ENCODE assay signal across 8 cellular contexts in genomic region chr6:121305957-121306607, GRCh38. TPM values are rescaled to one million over a fixed set of nuclear protein-coding genes. Genes with fewer than 3 reads are reported as not detected.
A peak's percentile ranks its signal among the peaks of the same experiment; 100 is the strongest.
DNase-seq lines count a peak whose midpoint lies in the region; ATAC-seq and TF ChIP-seq lines count a peak whose summit lies in the region.

No MANE protein-coding gene starts in this region.

- no peak overlapping the region for H3K4me3 Mint-ChIP-seq in brain

- H3K36me3 Mint-ChIP-seq in brain, result peaks cover 20% of the 10 kb centered on the region

- no peak overlapping the region for H3K27ac ChIP-seq in C4-2B

- H3K9me3 Mint-ChIP-seq in brain, result peaks cover 0 to 3% (median 0%) of the 10 kb centered on the region in 5 experiments

- peak; percentile 59 for TF ChIP-seq CTCF in C4-2B (conservative IDR thresholded peaks at IDR 0.05)
- peak; percentile 56 to 78 for TF ChIP-seq CTCF in brain (conservative IDR thresholded peaks at IDR 0.05)

- H3K27me3 Mint-ChIP-seq in brain, result no peaks in the 10 kb centered on the region

- no peak overlapping the region for H3K27ac Mint-ChIP-seq in brain

- DNase-seq in NCI-H2196 (lab: John Stamatoyannopoulos, UW; ENCODE audit: unreplicated experiment) (peak; percentile 50), medulla oblongata (ENCODE audit: extremely low spot score) (peak; percentile 13), hepatic stellate cell (ENCODE audit: low spot score) (no peak)
- no peak for DNase-seq in stimulated activated CD4-positive, alpha-beta T cell treated with anti-CD3 and anti-CD28 coated beads, Interleukin-12 subunit alpha, Interleukin-12 subunit beta, amount 100 ng/mL, for 4 hours

- H3K4me1 Mint-ChIP-seq in brain, result no peaks in the 10 kb centered on the region

- ATAC-seq in GM18861 (IDR thresholded peaks at IDR 0.05; ENCODE audit: unreplicated experiment) (peak; percentile 91), HG03060 (IDR thresholded peaks at IDR 0.05; ENCODE audit: low read depth, unreplicated experiment) (peak; percentile 86)

RNA-seq across cellular contexts. Expression of gene TBC1D32, which starts 28.2 kb away (rescaled TPM):
- 1.4 TPM for polyA plus RNA-seq in brain (ENCODE audit: insufficient read depth, low read depth, low replicate concordance)

Comparison
In these comparisons a context has a peak if more than half of its experiments do, and no peak if none do; other contexts are left out.
1. DNase-seq: peak in NCI-H2196 (single experiment) and medulla oblongata (single experiment); none in hepatic stellate cell (single experiment) and stimulated activated CD4-positive, alpha-beta T cell treated with anti-CD3 and anti-CD28 coated beads, Interleukin-12 subunit alpha, Interleukin-12 subunit beta, amount 100 ng/mL, for 4 hours (single experiment).